ENCODE assay signal across 2 cellular contexts in the genomic region with DNA sequence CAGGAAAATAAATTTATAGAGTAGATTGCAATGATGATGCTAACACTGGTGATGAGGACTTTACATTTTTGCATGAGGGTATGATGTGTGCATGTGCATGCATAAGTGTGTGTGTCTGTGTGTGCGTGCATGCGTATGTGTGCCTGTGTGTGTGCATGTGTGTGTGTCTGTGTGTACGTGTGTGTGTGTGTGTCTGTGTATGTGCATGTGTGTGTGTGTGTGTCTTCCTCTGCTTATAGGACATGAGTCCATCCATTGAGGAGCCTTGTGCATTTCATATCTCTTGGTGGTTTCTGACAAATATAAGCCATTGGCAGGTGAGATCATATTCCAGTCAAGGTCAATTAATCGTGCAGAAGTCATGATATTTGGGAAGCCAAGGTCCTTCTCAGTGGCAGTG.
TF ChIP-seq lines count a peak whose summit lies in the region.

No MANE protein-coding gene starts in this region.

TF ChIP-seq in HEK293, 187 proteins besides CTCF, POLR2A, EP300 and RAD21 (continued from another document):
- TF ChIP-seq, protein P1, sequence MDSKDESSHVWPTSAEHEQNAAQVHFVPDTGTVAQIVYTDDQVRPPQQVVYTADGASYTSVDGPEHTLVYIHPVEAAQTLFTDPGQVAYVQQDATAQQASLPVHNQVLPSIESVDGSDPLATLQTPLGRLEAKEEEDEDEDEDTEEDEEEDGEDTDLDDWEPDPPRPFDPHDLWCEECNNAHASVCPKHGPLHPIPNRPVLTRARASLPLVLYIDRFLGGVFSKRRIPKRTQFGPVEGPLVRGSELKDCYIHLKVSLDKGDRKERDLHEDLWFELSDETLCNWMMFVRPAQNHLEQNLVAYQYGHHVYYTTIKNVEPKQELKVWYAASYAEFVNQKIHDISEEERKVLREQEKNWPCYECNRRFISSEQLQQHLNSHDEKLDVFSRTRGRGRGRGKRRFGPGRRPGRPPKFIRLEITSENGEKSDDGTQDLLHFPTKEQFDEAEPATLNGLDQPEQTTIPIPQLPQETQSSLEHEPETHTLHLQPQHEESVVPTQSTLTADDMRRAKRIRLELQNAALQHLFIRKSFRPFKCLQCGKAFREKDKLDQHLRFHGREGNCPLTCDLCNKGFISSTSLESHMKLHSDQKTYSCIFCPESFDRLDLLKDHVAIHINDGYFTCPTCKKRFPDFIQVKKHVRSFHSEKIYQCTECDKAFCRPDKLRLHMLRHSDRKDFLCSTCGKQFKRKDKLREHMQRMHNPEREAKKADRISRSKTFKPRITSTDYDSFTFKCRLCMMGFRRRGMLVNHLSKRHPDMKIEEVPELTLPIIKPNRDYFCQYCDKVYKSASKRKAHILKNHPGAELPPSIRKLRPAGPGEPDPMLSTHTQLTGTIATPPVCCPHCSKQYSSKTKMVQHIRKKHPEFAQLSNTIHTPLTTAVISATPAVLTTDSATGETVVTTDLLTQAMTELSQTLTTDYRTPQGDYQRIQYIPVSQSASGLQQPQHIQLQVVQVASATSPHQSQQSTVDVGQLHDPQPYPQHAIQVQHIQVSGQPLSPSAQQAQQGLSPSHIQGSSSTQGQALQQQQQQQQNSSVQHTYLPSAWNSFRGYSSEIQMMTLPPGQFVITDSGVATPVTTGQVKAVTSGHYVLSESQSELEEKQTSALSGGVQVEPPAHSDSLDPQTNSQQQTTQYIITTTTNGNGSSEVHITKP (tag by site-specific recombination; IDR thresholded peaks at IDR 0.05), result no peak
- TF ChIP-seq ZBTB17 (tag by site-specific recombination; IDR thresholded peaks at IDR 0.05) (peak; percentile 66), HOXC10 (CRISPR knock-in tag; IDR thresholded peaks at IDR 0.05) (no peak), ZSCAN23 (tag by site-specific recombination; IDR thresholded peaks at IDR 0.05) (no peak), ZNF112 (tag by site-specific recombination; IDR thresholded peaks at IDR 0.05) (no peak), ZNF37A (tag by site-specific recombination; IDR thresholded peaks at IDR 0.05) (no peak), ZNF670 (tag by site-specific recombination; IDR thresholded peaks at IDR 0.05; ENCODE audit: low read depth) (0 out of 2 replicates have a peak, but pooled peaks have one; percentile 33), WT1 (tag by site-specific recombination; IDR thresholded peaks at IDR 0.05) (no peak), RBAK (tag by site-specific recombination; IDR thresholded peaks at IDR 0.05) (no peak), ZFHX2 (tag by site-specific recombination; conservative IDR thresholded peaks at IDR 0.05) (no peak), YY2 (tag by site-specific recombination; IDR thresholded peaks at IDR 0.05) (0 out of 2 replicates have a peak, but pooled peaks have one; percentile 30), ZNF239 (tag by site-specific recombination; IDR thresholded peaks at IDR 0.05) (0 out of 2 replicates have a peak, but pooled peaks have one; percentile 9)
- TF ChIP-seq, protein P2, sequence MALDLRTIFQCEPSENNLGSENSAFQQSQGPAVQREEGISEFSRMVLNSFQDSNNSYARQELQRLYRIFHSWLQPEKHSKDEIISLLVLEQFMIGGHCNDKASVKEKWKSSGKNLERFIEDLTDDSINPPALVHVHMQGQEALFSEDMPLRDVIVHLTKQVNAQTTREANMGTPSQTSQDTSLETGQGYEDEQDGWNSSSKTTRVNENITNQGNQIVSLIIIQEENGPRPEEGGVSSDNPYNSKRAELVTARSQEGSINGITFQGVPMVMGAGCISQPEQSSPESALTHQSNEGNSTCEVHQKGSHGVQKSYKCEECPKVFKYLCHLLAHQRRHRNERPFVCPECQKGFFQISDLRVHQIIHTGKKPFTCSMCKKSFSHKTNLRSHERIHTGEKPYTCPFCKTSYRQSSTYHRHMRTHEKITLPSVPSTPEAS (tag by site-specific recombination; IDR thresholded peaks at IDR 0.05), result peak; percentile 99
- TF ChIP-seq, protein P3, sequence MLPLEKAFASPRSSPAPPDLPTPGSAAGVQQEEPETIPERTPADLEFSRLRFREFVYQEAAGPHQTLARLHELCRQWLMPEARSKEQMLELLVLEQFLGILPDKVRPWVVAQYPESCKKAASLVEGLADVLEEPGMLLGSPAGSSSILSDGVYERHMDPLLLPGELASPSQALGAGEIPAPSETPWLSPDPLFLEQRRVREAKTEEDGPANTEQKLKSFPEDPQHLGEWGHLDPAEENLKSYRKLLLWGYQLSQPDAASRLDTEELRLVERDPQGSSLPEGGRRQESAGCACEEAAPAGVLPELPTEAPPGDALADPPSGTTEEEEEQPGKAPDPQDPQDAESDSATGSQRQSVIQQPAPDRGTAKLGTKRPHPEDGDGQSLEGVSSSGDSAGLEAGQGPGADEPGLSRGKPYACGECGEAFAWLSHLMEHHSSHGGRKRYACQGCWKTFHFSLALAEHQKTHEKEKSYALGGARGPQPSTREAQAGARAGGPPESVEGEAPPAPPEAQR (tag by site-specific recombination; IDR thresholded peaks at IDR 0.05), result no peak
- TF ChIP-seq, protein P4, sequence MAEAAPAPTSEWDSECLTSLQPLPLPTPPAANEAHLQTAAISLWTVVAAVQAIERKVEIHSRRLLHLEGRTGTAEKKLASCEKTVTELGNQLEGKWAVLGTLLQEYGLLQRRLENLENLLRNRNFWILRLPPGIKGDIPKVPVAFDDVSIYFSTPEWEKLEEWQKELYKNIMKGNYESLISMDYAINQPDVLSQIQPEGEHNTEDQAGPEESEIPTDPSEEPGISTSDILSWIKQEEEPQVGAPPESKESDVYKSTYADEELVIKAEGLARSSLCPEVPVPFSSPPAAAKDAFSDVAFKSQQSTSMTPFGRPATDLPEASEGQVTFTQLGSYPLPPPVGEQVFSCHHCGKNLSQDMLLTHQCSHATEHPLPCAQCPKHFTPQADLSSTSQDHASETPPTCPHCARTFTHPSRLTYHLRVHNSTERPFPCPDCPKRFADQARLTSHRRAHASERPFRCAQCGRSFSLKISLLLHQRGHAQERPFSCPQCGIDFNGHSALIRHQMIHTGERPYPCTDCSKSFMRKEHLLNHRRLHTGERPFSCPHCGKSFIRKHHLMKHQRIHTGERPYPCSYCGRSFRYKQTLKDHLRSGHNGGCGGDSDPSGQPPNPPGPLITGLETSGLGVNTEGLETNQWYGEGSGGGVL (tag by site-specific recombination; IDR thresholded peaks at IDR 0.05), result peak; percentile 40; the same call in 1 of the 2 replicates
- TF ChIP-seq, protein P5, sequence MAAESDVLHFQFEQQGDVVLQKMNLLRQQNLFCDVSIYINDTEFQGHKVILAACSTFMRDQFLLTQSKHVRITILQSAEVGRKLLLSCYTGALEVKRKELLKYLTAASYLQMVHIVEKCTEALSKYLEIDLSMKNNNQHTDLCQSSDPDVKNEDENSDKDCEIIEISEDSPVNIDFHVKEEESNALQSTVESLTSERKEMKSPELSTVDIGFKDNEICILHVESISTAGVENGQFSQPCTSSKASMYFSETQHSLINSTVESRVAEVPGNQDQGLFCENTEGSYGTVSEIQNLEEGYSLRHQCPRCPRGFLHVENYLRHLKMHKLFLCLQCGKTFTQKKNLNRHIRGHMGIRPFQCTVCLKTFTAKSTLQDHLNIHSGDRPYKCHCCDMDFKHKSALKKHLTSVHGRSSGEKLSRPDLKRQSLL (tag by site-specific recombination; IDR thresholded peaks at IDR 0.05), result no peak
TF ChIP-seq in HEK293: peak in this region for 6.

TF ChIP-seq in WTC11, 78 proteins besides CTCF, POLR2A, EP300 and RAD21 (continued from another document):
- TF ChIP-seq, protein P6, sequence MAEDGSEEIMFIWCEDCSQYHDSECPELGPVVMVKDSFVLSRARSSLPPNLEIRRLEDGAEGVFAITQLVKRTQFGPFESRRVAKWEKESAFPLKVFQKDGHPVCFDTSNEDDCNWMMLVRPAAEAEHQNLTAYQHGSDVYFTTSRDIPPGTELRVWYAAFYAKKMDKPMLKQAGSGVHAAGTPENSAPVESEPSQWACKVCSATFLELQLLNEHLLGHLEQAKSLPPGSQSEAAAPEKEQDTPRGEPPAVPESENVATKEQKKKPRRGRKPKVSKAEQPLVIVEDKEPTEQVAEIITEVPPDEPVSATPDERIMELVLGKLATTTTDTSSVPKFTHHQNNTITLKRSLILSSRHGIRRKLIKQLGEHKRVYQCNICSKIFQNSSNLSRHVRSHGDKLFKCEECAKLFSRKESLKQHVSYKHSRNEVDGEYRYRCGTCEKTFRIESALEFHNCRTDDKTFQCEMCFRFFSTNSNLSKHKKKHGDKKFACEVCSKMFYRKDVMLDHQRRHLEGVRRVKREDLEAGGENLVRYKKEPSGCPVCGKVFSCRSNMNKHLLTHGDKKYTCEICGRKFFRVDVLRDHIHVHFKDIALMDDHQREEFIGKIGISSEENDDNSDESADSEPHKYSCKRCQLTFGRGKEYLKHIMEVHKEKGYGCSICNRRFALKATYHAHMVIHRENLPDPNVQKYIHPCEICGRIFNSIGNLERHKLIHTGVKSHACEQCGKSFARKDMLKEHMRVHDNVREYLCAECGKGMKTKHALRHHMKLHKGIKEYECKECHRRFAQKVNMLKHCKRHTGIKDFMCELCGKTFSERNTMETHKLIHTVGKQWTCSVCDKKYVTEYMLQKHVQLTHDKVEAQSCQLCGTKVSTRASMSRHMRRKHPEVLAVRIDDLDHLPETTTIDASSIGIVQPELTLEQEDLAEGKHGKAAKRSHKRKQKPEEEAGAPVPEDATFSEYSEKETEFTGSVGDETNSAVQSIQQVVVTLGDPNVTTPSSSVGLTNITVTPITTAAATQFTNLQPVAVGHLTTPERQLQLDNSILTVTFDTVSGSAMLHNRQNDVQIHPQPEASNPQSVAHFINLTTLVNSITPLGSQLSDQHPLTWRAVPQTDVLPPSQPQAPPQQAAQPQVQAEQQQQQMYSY (CRISPR knock-in tag; IDR thresholded peaks at IDR 0.05), result no peak
- TF ChIP-seq, protein P7, sequence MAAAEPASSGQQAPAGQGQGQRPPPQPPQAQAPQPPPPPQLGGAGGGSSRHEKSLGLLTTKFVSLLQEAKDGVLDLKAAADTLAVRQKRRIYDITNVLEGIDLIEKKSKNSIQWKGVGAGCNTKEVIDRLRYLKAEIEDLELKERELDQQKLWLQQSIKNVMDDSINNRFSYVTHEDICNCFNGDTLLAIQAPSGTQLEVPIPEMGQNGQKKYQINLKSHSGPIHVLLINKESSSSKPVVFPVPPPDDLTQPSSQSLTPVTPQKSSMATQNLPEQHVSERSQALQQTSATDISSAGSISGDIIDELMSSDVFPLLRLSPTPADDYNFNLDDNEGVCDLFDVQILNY (CRISPR knock-in tag; IDR thresholded peaks at IDR 0.05), result no peak
- TF ChIP-seq, protein P8, sequence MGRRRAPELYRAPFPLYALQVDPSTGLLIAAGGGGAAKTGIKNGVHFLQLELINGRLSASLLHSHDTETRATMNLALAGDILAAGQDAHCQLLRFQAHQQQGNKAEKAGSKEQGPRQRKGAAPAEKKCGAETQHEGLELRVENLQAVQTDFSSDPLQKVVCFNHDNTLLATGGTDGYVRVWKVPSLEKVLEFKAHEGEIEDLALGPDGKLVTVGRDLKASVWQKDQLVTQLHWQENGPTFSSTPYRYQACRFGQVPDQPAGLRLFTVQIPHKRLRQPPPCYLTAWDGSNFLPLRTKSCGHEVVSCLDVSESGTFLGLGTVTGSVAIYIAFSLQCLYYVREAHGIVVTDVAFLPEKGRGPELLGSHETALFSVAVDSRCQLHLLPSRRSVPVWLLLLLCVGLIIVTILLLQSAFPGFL (CRISPR knock-in tag; IDR thresholded peaks at IDR 0.05; ENCODE audit: borderline replicate concordance), result no peak
- TF ChIP-seq SP1 (CRISPR knock-in tag; conservative IDR thresholded peaks at IDR 0.05) (no peak), PRRX2 (CRISPR knock-in tag; IDR thresholded peaks at IDR 0.05) (no peak), EMX1 (CRISPR knock-in tag; IDR thresholded peaks at IDR 0.05) (no peak), NR2C2 (CRISPR knock-in tag; IDR thresholded peaks at IDR 0.05) (no peak), MXD4 (CRISPR knock-in tag; IDR thresholded peaks at IDR 0.05; ENCODE audit: borderline replicate concordance) (no peak), ELF4 (CRISPR knock-in tag; IDR thresholded peaks at IDR 0.05; ENCODE audit: low read depth) (no peak), ZNF416 (CRISPR knock-in tag; IDR thresholded peaks at IDR 0.05) (no peak), IRF2 (CRISPR knock-in tag; IDR thresholded peaks at IDR 0.05; ENCODE audit: borderline replicate concordance, low read depth) (no peak)
- TF ChIP-seq, protein P9, sequence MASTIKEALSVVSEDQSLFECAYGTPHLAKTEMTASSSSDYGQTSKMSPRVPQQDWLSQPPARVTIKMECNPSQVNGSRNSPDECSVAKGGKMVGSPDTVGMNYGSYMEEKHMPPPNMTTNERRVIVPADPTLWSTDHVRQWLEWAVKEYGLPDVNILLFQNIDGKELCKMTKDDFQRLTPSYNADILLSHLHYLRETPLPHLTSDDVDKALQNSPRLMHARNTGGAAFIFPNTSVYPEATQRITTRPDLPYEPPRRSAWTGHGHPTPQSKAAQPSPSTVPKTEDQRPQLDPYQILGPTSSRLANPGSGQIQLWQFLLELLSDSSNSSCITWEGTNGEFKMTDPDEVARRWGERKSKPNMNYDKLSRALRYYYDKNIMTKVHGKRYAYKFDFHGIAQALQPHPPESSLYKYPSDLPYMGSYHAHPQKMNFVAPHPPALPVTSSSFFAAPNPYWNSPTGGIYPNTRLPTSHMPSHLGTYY (CRISPR knock-in tag; IDR thresholded peaks at IDR 0.05), result no peak
- TF ChIP-seq, protein P10, sequence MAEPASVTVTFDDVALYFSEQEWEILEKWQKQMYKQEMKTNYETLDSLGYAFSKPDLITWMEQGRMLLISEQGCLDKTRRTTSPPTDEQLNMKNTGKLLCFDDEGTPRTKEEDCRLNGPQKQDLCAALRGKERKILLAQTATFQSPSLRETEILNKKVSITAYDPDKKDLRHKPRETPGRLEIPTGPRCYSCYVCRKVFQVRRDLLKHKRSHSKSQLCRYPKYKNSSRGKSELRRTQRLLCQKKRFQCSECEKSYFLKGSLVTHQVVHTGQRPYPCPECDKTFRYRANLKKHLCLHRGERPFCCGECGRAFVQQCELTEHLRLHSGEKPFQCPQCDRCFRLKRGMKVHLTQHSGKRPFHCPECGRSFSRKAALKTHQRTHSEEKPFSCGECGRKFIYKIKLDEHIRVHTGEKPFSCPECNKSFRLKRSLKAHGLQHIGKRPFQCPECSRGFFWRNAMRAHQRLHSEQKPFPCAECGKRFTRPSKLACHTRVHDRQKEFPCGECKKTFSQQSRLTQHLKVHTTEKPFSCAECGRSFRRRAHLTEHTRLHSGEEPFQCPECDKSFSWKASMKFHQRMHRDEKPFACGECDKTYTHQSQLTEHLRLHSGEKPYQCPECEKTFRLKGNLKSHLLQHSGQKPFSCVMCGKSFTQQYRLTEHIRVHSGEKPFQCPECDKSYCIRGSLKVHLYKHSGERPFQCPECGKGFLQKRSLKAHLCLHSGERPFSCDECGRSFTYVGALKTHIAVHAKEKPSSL (CRISPR knock-in tag; conservative IDR thresholded peaks at IDR 0.05), result no peak
